25 cellular contexts compared by ENCODE assay signal in genomic region chr4:9942921-9943600, GRCh38.
"Had no signal": no experiment of that assay in that cellular context is flagged by ENCODE, and none has a peak within 500 bp of the region (broad histone marks: within the 10 kb centered on the region; RNA-seq: fewer than 3 reads in every experiment).

No MANE protein-coding gene starts in this region.

- H3K4me3 Mint-ChIP-seq: activated CD4-positive, alpha-beta memory T cell treated with anti-CD3 and anti-CD28 coated beads for 36 hours; activated CD4-positive, alpha-beta T cell treated with anti-CD3 and anti-CD28 coated beads for 36 hours; activated CD4-positive, alpha-beta T cell treated with anti-CD3 and anti-CD28 coated beads, Interleukin-2, amount 10 ng/mL, durations not matched to agents 24 days and 14 days; activated CD8-positive, alpha-beta T cell treated with anti-CD3 and anti-CD28 coated beads, Interleukin-2, amount 10 ng/mL, durations not matched to agents 7 days and 5 days; activated naive CD4-positive, alpha-beta T cell treated with anti-CD3 and anti-CD28 coated beads, Interleukin-2, amount 10 ng/mL, durations not matched to agents 7 days and 5 days; activated naive CD8-positive, alpha-beta T cell treated with anti-CD3 and anti-CD28 coated beads, Interleukin-2, amount 10 ng/mL, durations not matched to agents 7 days and 5 days; activated T-cell treated with anti-CD3 and anti-CD28 coated beads, Interleukin-2, amount 50 U/mL, for 24 hours; activated T-cell treated with anti-CD3 and anti-CD28 coated beads, Interleukin-2, amount 50 U/mL, for 72 hours; brain had no signal

- H3K27me3 ChIP-seq: ascending aorta, breast epithelium, cardiac muscle cell, colonic mucosa had no signal

- H3K9me3 Mint-ChIP-seq: activated CD4-positive, alpha-beta memory T cell treated with anti-CD3 and anti-CD28 coated beads for 36 hours; activated CD4-positive, alpha-beta T cell treated with anti-CD3 and anti-CD28 coated beads, Interleukin-2, amount 10 ng/mL, durations not matched to agents 24 days and 14 days; activated naive CD4-positive, alpha-beta T cell treated with anti-CD3 and anti-CD28 coated beads, Interleukin-2, amount 10 ng/mL, durations not matched to agents 7 days and 5 days; activated naive CD4-positive, alpha-beta T cell treated with anti-CD3 and anti-CD28 coated beads, Interleukin-2, amount 50 U/mL, for 72 hours; activated naive CD8-positive, alpha-beta T cell treated with anti-CD3 and anti-CD28 coated beads, Interleukin-2, amount 10 ng/mL, durations not matched to agents 7 days and 5 days; activated T-cell treated with anti-CD3 and anti-CD28 coated beads, Interleukin-2, amount 50 U/mL, for 24 hours; activated T-cell treated with anti-CD3 and anti-CD28 coated beads, Interleukin-2, amount 50 U/mL, for 72 hours; brain had no signal

- H3K9me3 ChIP-seq: ascending aorta, breast epithelium, colonic mucosa had no signal

- H3K36me3 Mint-ChIP-seq: activated CD4-positive, alpha-beta memory T cell treated with anti-CD3 and anti-CD28 coated beads for 36 hours; activated naive CD4-positive, alpha-beta T cell treated with anti-CD3 and anti-CD28 coated beads, Interleukin-2, amount 10 ng/mL, durations not matched to agents 7 days and 5 days; activated naive CD4-positive, alpha-beta T cell treated with anti-CD3 and anti-CD28 coated beads, Interleukin-2, amount 50 U/mL, for 72 hours; activated naive CD8-positive, alpha-beta T cell treated with anti-CD3 and anti-CD28 coated beads, Interleukin-2, amount 10 ng/mL, durations not matched to agents 7 days and 5 days; brain had no signal

- DNase-seq: activated CD4-positive, alpha-beta memory T cell treated with anti-CD3 and anti-CD28 coated beads for 36 hours; activated CD4-positive, alpha-beta T cell treated with anti-CD3 and anti-CD28 coated beads for 36 hours; activated CD4-positive, alpha-beta T cell treated with anti-CD3 and anti-CD28 coated beads, Interleukin-2, amount 10 ng/mL, durations not matched to agents 24 days and 14 days; activated CD4-positive, CD25-positive, alpha-beta regulatory T cell; activated CD4-positive, CD25-positive, alpha-beta regulatory T cell treated with anti-CD3 and anti-CD28 coated beads, Interleukin-2, amount 50 U/mL, for 72 hours; activated CD8-positive, alpha-beta T cell treated with anti-CD3 and anti-CD28 coated beads, Interleukin-2, amount 10 ng/mL, durations not matched to agents 7 days and 5 days; activated gamma-delta T cell; activated naive CD4-positive, alpha-beta T cell; activated naive CD4-positive, alpha-beta T cell treated with anti-CD3 and anti-CD28 coated beads, Interleukin-2, amount 10 ng/mL, durations not matched to agents 7 days and 5 days; activated naive CD8-positive, alpha-beta T cell treated with anti-CD3 and anti-CD28 coated beads, Interleukin-2, amount 10 ng/mL, durations not matched to agents 7 days and 5 days; activated T-cell treated with anti-CD3 and anti-CD28 coated beads for 4 hours; activated T-cell treated with anti-CD3 and anti-CD28 coated beads, Interleukin-2, amount 50 U/mL, for 24 hours; activated T-cell treated with anti-CD3 and anti-CD28 coated beads, Interleukin-2, amount 50 U/mL, for 72 hours; central memory CD4-positive, alpha-beta T cell; cerebellar nuclear complex; colonic mucosa; effector CD8-positive, alpha-beta T cell; foreskin fibroblast; T-helper 2 cell had no signal

- H3K27me3 Mint-ChIP-seq: activated CD4-positive, alpha-beta memory T cell treated with anti-CD3 and anti-CD28 coated beads for 36 hours; activated CD4-positive, alpha-beta T cell treated with anti-CD3 and anti-CD28 coated beads for 36 hours; activated CD4-positive, alpha-beta T cell treated with anti-CD3 and anti-CD28 coated beads, Interleukin-2, amount 10 ng/mL, durations not matched to agents 24 days and 14 days; activated naive CD8-positive, alpha-beta T cell treated with anti-CD3 and anti-CD28 coated beads, Interleukin-2, amount 10 ng/mL, durations not matched to agents 7 days and 5 days; activated T-cell treated with anti-CD3 and anti-CD28 coated beads, Interleukin-2, amount 50 U/mL, for 24 hours had no signal

- H3K4me1 ChIP-seq: ascending aorta, breast epithelium, colonic mucosa had no signal

- H3K27ac Mint-ChIP-seq: activated CD4-positive, alpha-beta memory T cell treated with anti-CD3 and anti-CD28 coated beads for 36 hours; activated CD4-positive, alpha-beta T cell treated with anti-CD3 and anti-CD28 coated beads for 36 hours; activated CD4-positive, alpha-beta T cell treated with anti-CD3 and anti-CD28 coated beads, Interleukin-2, amount 10 ng/mL, durations not matched to agents 24 days and 14 days; activated CD8-positive, alpha-beta T cell treated with anti-CD3 and anti-CD28 coated beads, Interleukin-2, amount 10 ng/mL, durations not matched to agents 7 days and 5 days; activated naive CD4-positive, alpha-beta T cell treated with anti-CD3 and anti-CD28 coated beads, Interleukin-2, amount 10 ng/mL, durations not matched to agents 7 days and 5 days; activated naive CD4-positive, alpha-beta T cell treated with anti-CD3 and anti-CD28 coated beads, Interleukin-2, amount 50 U/mL, for 72 hours; activated naive CD8-positive, alpha-beta T cell treated with anti-CD3 and anti-CD28 coated beads, Interleukin-2, amount 10 ng/mL, durations not matched to agents 7 days and 5 days; activated T-cell treated with anti-CD3 and anti-CD28 coated beads, Interleukin-2, amount 50 U/mL, for 24 hours; activated T-cell treated with anti-CD3 and anti-CD28 coated beads, Interleukin-2, amount 50 U/mL, for 72 hours; brain had no signal

- H3K4me1 Mint-ChIP-seq: activated CD4-positive, alpha-beta T cell treated with anti-CD3 and anti-CD28 coated beads for 36 hours; activated CD4-positive, alpha-beta T cell treated with anti-CD3 and anti-CD28 coated beads, Interleukin-2, amount 10 ng/mL, durations not matched to agents 24 days and 14 days; activated naive CD4-positive, alpha-beta T cell treated with anti-CD3 and anti-CD28 coated beads, Interleukin-2, amount 10 ng/mL, durations not matched to agents 7 days and 5 days; activated naive CD8-positive, alpha-beta T cell treated with anti-CD3 and anti-CD28 coated beads, Interleukin-2, amount 10 ng/mL, durations not matched to agents 7 days and 5 days had no signal

- H3K4me3 ChIP-seq: ascending aorta, breast epithelium, cardiac muscle cell, colonic mucosa had no signal

- H3K27ac ChIP-seq: ascending aorta, breast epithelium, cardiac muscle cell, colonic mucosa, epithelial cell of prostate had no signal

- ATAC-seq: activated CD4-positive, alpha-beta T cell treated with anti-CD3 and anti-CD28 coated beads for 36 hours; activated CD8-positive, alpha-beta T cell treated with anti-CD3 and anti-CD28 coated beads, Interleukin-2, amount 10 ng/mL, durations not matched to agents 7 days and 5 days; activated naive CD4-positive, alpha-beta T cell treated with anti-CD3 and anti-CD28 coated beads, Interleukin-2, amount 50 U/mL, for 72 hours; activated T-cell treated with anti-CD3 and anti-CD28 coated beads, Interleukin-2, amount 50 U/mL, for 72 hours had no signal

- H3K36me3 ChIP-seq: ascending aorta, breast epithelium, cardiac muscle cell, colonic mucosa had no signal
